Comparison of ENCODE assay signal across 9 cellular contexts in genomic region chrX:131728295-131729145, GRCh38.
DNase-seq lines count a peak whose midpoint lies in the region; ATAC-seq, FAIRE-seq and TF ChIP-seq lines count a peak whose summit lies in the region.
"Had no signal": no experiment of that assay in that cellular context is flagged by ENCODE, and none has a peak within 500 bp of the region (broad histone marks: within the 10 kb centered on the region; RNA-seq: fewer than 3 reads in every experiment).

No MANE protein-coding gene starts in this region.

- no peak for TF ChIP-seq POLR2A in esophagus squamous epithelium (IDR thresholded peaks at IDR 0.05)

- TF ChIP-seq CTCF in right atrium auricular region (IDR thresholded peaks at IDR 0.05): peak; percentile 41 to 52
- peak in 4 of 6 experiments; percentile 47 to 70 (median 50) for TF ChIP-seq CTCF in esophagus squamous epithelium (IDR thresholded peaks at IDR 0.05)

- H3K36me3 ChIP-seq in right atrium auricular region (no peaks in the 10 kb centered on the region), esophagus squamous epithelium (no peaks in the 10 kb centered on the region)
- H3K36me3 ChIP-seq: thoracic aorta had no signal

- H3K4me1 ChIP-seq in right atrium auricular region (no peaks in the 10 kb centered on the region), esophagus squamous epithelium (no peaks in the 10 kb centered on the region)

- WGBS in esophagus squamous epithelium, 2 donors: 40 to 61% methylated on average over 4 to 18 of the region's 19 CpGs

- H3K27ac ChIP-seq in right atrium auricular region: peak overlapping the region; percentile 79 to 83
- H3K27ac ChIP-seq in esophagus squamous epithelium: peak overlapping the region in 2 of 4 donors; percentile 87 to 93
- H3K27ac ChIP-seq: thoracic aorta had no signal

- ATAC-seq in Right ventricle myocardium inferior (no peak), GM18519 (IDR thresholded peaks at IDR 0.05; ENCODE audit: low FRiP score, unreplicated experiment) (no peak), GM21447 (IDR thresholded peaks at IDR 0.05; ENCODE audit: unreplicated experiment) (no peak)

- H3K9me3 ChIP-seq in right atrium auricular region (no peaks in the 10 kb centered on the region), esophagus squamous epithelium (no peaks in the 10 kb centered on the region)
- H3K9me3 ChIP-seq: thoracic aorta had no signal

- no peak for FAIRE-seq in urothelium cell line (lab: Jason Lieb, UNC)

- intact Hi-C loops in Right ventricle myocardium inferior (cut with DNase I) (no loop called here), esophagus squamous epithelium (cut with DNase I) (no loop called here)

- H3K4me3 ChIP-seq in right atrium auricular region (peak overlapping the region; percentile 37 to 51), esophagus squamous epithelium (peak overlapping the region in 2 of 4 donors; percentile 53 to 68)
- H3K4me3 ChIP-seq: thoracic aorta had no signal

- DNase-seq in right atrium auricular region (ENCODE audit: low spot score) (peak; percentile 79), Right ventricle myocardium inferior (ENCODE audit: missing footprints) (no peak), NCI-H2227 treated with DMSO at 0.1 percent for 48 hours (lab: John Stamatoyannopoulos, UW) (peak; percentile 18), esophagus squamous epithelium (lab: John Stamatoyannopoulos, UW) (peak; percentile 11), urothelium cell line (ENCODE audit: low spot score) (peak; percentile 29), glomerular visceral epithelial cell (ENCODE audit: extremely low spot score) (no peak)

- H3K27me3 ChIP-seq in right atrium auricular region (no peaks in the 10 kb centered on the region), esophagus squamous epithelium (no peaks in the 10 kb centered on the region)

Comparison
In these comparisons a context has a peak if more than half of its experiments do, and no peak if none do; other contexts are left out.
1. DNase-seq: peak in right atrium auricular region (single experiment), NCI-H2227 treated with DMSO at 0.1 percent for 48 hours (single experiment), esophagus squamous epithelium (single experiment) and urothelium cell line (single experiment); none in Right ventricle myocardium inferior (single experiment) and glomerular visceral epithelial cell (single experiment).